ENCODE assay signal across 10 cellular contexts in genomic region chr16:17313085-17313611, GRCh38.
DNase-seq lines count a peak whose midpoint lies in the region; ATAC-seq and TF ChIP-seq lines count a peak whose summit lies in the region.
"Had no signal": no experiment of that assay in that cellular context is flagged by ENCODE, and none has a peak within 500 bp of the region (broad histone marks: within the 10 kb centered on the region; RNA-seq: fewer than 3 reads in every experiment).

No MANE protein-coding gene starts in this region.

- H3K27ac Mint-ChIP-seq in activated CD4-positive, alpha-beta memory T cell treated with anti-CD3 and anti-CD28 coated beads for 36 hours, result no peak overlapping the region

- H3K9me3 Mint-ChIP-seq in activated CD4-positive, alpha-beta memory T cell treated with anti-CD3 and anti-CD28 coated beads for 36 hours, result no peaks in the 10 kb centered on the region

- peak in 3 of 4 donors; percentile 25 to 56 (median 33) for ATAC-seq in right lobe of liver
- ATAC-seq in GM18505 (IDR thresholded peaks at IDR 0.05; ENCODE audit: unreplicated experiment), result no peak

- H3K27ac ChIP-seq in right lobe of liver, result no peak overlapping the region
- H3K27ac ChIP-seq in suprapubic skin, result peak overlapping the region; percentile 78

- intact Hi-C loops in right lobe of liver (cut with DNase I), result no loop called here
- intact Hi-C loops in activated CD4-positive, alpha-beta memory T cell treated with anti-CD3 and anti-CD28 coated beads for 36 hours (cut with micrococcal nuclease), result no loop called here

- peak; percentile 93 for TF ChIP-seq EP300 in suprapubic skin (IDR thresholded peaks at IDR 0.05)

- H3K9me3 ChIP-seq in right lobe of liver, result no peaks in the 10 kb centered on the region
- no peaks in the 10 kb centered on the region for H3K9me3 ChIP-seq in suprapubic skin

- peaks cover 11% of the 10 kb centered on the region for H3K4me1 Mint-ChIP-seq in activated CD4-positive, alpha-beta memory T cell treated with anti-CD3 and anti-CD28 coated beads for 36 hours (ENCODE audit: low read depth)

- H3K27me3 Mint-ChIP-seq in activated CD4-positive, alpha-beta memory T cell treated with anti-CD3 and anti-CD28 coated beads for 36 hours, result no peaks in the 10 kb centered on the region

- H3K4me3 Mint-ChIP-seq in activated CD4-positive, alpha-beta memory T cell treated with anti-CD3 and anti-CD28 coated beads for 36 hours, result no peak overlapping the region

- no peaks in the 10 kb centered on the region for H3K36me3 Mint-ChIP-seq in activated CD4-positive, alpha-beta memory T cell treated with anti-CD3 and anti-CD28 coated beads for 36 hours

- DNase-seq in NB4 (ENCODE audit: low read depth) (peak; percentile 59), cerebellar cortex (ENCODE audit: low spot score) (peak; percentile 5), right lobe of liver (peak in 1 of 3 donors; percentile 23), suprapubic skin (ENCODE audit: low spot score in 2 of 2) (no peak), NK-92 (lab: John Stamatoyannopoulos, UW; ENCODE audit: unreplicated experiment) (no peak), NCI-H2107 (lab: John Stamatoyannopoulos, UW) (no peak)
- DNase-seq in activated CD4-positive, alpha-beta memory T cell treated with anti-CD3 and anti-CD28 coated beads for 36 hours, result no peak
- DNase-seq: central memory CD4-positive, alpha-beta T cell; NCI-H2227 treated with DMSO at 0.1 percent for 48 hours had no signal

- H3K4me3 ChIP-seq in NB4 (ENCODE audit: low read depth, low read length) (no peak overlapping the region), right lobe of liver (no peak overlapping the region), suprapubic skin (no peak overlapping the region)

- TF ChIP-seq CTCF in NB4 (IDR thresholded peaks at IDR 0.05; ENCODE audit: low read depth, low read length) (no peak), right lobe of liver (IDR thresholded peaks at IDR 0.05) (no peak), suprapubic skin (IDR thresholded peaks at IDR 0.05) (no peak)

- H3K27me3 ChIP-seq in right lobe of liver (no peaks in the 10 kb centered on the region), suprapubic skin (no peaks in the 10 kb centered on the region)

- POLR2A ChIA-PET in activated CD4-positive, alpha-beta memory T cell treated with anti-CD3 and anti-CD28 coated beads for 36 hours (lab: Charles Lee), result no interaction called here

- CTCF ChIA-PET in activated CD4-positive, alpha-beta memory T cell treated with anti-CD3 and anti-CD28 coated beads for 36 hours (lab: Charles Lee), result no interaction called here

- WGBS in right lobe of liver (ENCODE audit: insufficient coverage, low coverage, low lambda C conversion rate, missing lambda C conversion rate), result 27% methylated on average over 2 of the region's 4 CpGs
- 54% methylated on average over 2 of the region's 4 CpGs for WGBS in suprapubic skin

- H3K36me3 ChIP-seq in right lobe of liver, result no peaks in the 10 kb centered on the region
- H3K36me3 ChIP-seq in suprapubic skin, result no peaks in the 10 kb centered on the region

- no peaks in the 10 kb centered on the region for H3K4me1 ChIP-seq in right lobe of liver
- peaks cover 25% of the 10 kb centered on the region for H3K4me1 ChIP-seq in suprapubic skin

- no peak for TF ChIP-seq POLR2A in NB4 (IDR thresholded peaks at IDR 0.05; ENCODE audit: extremely low read depth, insufficient read length)
- TF ChIP-seq POLR2A in right lobe of liver (IDR thresholded peaks at IDR 0.05), result no peak
- TF ChIP-seq POLR2A in suprapubic skin (IDR thresholded peaks at IDR 0.05), result no peak
- no peak for TF ChIP-seq POLR2A in GM18505 (IDR thresholded peaks at IDR 0.05; ENCODE audit: borderline replicate concordance, extremely low read depth, insufficient read depth, insufficient read length)

Comparison
In these comparisons a context has a peak if more than half of its experiments do, and no peak if none do; other contexts are left out.
1. DNase-seq: peak in NB4 (single experiment) and cerebellar cortex (single experiment); none in suprapubic skin (0 of 2), NK-92 (single experiment), NCI-H2107 (single experiment) and activated CD4-positive, alpha-beta memory T cell treated with anti-CD3 and anti-CD28 coated beads for 36 hours (single experiment).